In the genomic region with DNA sequence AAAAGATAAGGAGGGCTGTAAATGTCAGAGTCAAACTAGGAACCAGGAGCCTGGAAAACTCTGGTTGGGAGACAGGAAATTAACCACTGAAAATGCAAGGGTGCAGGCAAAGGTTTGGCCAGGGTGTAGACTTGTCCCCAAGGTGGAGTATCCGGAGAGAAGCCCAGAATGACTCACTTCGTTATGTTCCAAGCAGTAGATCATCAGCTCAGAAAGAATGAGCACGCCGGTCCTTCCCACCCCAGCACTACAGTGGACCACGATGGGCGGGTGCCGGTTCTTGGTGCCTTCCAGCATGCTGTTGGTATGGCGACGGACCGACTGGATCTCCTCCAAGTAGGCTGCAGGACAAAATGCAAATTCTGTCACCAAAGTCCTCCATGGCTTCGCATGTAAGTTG, we compare ENCODE assay signal across 19 cellular contexts.
DNase-seq lines count a peak whose midpoint lies in the region; ATAC-seq and FAIRE-seq lines count a peak whose summit lies in the region.
"Had no signal": no experiment of that assay in that cellular context is flagged by ENCODE, and none has a peak within 500 bp of the region (broad histone marks: within the 10 kb centered on the region; RNA-seq: fewer than 3 reads in every experiment).

No MANE protein-coding gene starts in this region.

- DNase-seq in M059J (ENCODE audit: low read depth) (peak; percentile 29), islet precursor cell (peak; percentile 43), aorta (peak; percentile 69 to 78), DMS79 (lab: John Stamatoyannopoulos, UW) (no peak), GM19239 (ENCODE audit: insufficient read length, low spot score) (no peak)
- DNase-seq: activated CD4-positive, alpha-beta T cell treated with anti-CD3 and anti-CD28 coated beads for 36 hours; activated gamma-delta T cell; GF-D8; lower lobe of right lung; NCI-H1417; NCI-H774; stimulated activated CD8-positive, alpha-beta memory T cell treated with anti-CD3 and anti-CD28 coated beads, Interleukin-4, amount 100 ng/mL, for 48 hours had no signal

- no peaks in the 10 kb centered on the region for H3K4me1 ChIP-seq in aorta (ENCODE audit: control insufficient read depth in 1 of 2, insufficient read depth in 2 of 2, low read length in 2 of 2)
- H3K4me1 ChIP-seq: lower lobe of right lung, pancreas had no signal

- 69 to 77% methylated on average over 11 of the region's 11 CpGs for WGBS in aorta, 2 donors

- H3K27ac ChIP-seq in aorta (ENCODE audit: low read depth in 1 of 2, low read length in 2 of 2), result no peak overlapping the region
- H3K27ac ChIP-seq: lower lobe of right lung, pancreas, SK-N-MC had no signal

- no peak for FAIRE-seq in GM19239 (lab: Jason Lieb, UNC)
- FAIRE-seq: colon, endometrium, GM12891, pancreas had no signal

- H3K4me3 ChIP-seq in aorta (ENCODE audit: low read length in 2 of 2), result no peak overlapping the region
- H3K4me3 ChIP-seq: lower lobe of right lung, pancreas, SK-N-MC had no signal

- no peaks in the 10 kb centered on the region for H3K9me3 ChIP-seq in aorta (ENCODE audit: control insufficient read depth, low read length)
- H3K9me3 ChIP-seq: lower lobe of right lung, pancreas had no signal

- H3K27me3 ChIP-seq in aorta (ENCODE audit: control insufficient read depth in 1 of 2, insufficient read depth in 2 of 2, low read length in 1 of 2), result no peaks in the 10 kb centered on the region
- H3K27me3 ChIP-seq: pancreas had no signal

- intact Hi-C loops in aorta (cut with DNase I), result no loop called here

- ATAC-seq in esophagus mucosa (peak; percentile 53), aorta (ENCODE audit: low FRiP score) (peak; percentile 67), GM18520 (IDR thresholded peaks at IDR 0.05; ENCODE audit: unreplicated experiment) (no peak)
- ATAC-seq: activated CD4-positive, alpha-beta T cell treated with anti-CD3 and anti-CD28 coated beads for 36 hours; lower lobe of right lung had no signal

- peaks cover under 1 to 3% of the 10 kb centered on the region in 2 donors for H3K36me3 ChIP-seq in aorta (ENCODE audit: control insufficient read depth in 1 of 2, insufficient read depth in 2 of 2, low read length in 1 of 2)

Comparison
In these comparisons a context has a peak if more than half of its experiments do, and no peak if none do; other contexts are left out.
1. DNase-seq: peak in M059J (single experiment), islet precursor cell (single experiment) and aorta (2 of 2); none in DMS79 (single experiment) and GM19239 (single experiment).